Comparison of ENCODE assay signal across 11 cellular contexts in the genomic region with DNA sequence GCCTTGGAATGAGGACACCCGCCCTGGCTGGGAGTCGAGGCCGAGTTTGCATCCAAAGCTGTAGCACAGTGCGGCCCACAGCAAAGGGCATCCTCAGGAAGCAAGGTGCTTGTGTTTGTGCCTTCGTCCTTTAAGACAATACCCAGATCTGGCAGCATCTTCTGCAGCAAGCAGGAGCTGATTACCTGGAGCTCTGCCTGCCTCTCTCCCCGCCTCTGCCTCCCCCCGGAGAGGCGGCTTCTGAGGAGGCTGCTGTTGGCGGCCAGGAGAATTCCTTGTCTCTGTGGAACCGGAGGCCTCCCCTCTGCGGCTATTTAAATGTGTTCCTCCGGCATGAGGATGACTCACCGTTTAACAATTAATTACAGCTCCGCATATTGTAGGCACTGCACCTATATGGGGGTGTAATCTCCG.
A peak's percentile ranks its signal among the peaks of the same experiment; 100 is the strongest.
DNase-seq lines count a peak whose midpoint lies in the region; ATAC-seq and TF ChIP-seq lines count a peak whose summit lies in the region.
"Had no signal": no experiment of that assay in that cellular context is flagged by ENCODE, and none has a peak within 500 bp of the region (broad histone marks: within the 10 kb centered on the region; RNA-seq: fewer than 3 reads in every experiment).

No MANE protein-coding gene starts in this region.

- 32% methylated on average over 15 of the region's 15 CpGs for WGBS in right cardiac atrium
- whole genome bisulfite sequencing in sigmoid colon, 2 donors = 69 to 70% methylated on average over 15 of the region's 15 CpGs

- H3K27ac Mint-ChIP-seq in T-helper 2 cell treated with Interferon-gamma antibody and Interleukin-4, amounts not matched to agents 5 μg/mL and 100 μg/mL, for 36 hours = no peak overlapping the region
- H3K27ac Mint-ChIP-seq: activated naive CD4-positive, alpha-beta T cell treated with anti-CD3 and anti-CD28 coated beads, Interleukin-2, amount 10 ng/mL, durations not matched to agents 7 days and 5 days had no signal

- no peaks in the 10 kb centered on the region for H3K9me3 Mint-ChIP-seq in T-helper 2 cell treated with Interferon-gamma antibody and Interleukin-4, amounts not matched to agents 5 μg/mL and 100 μg/mL, for 36 hours
- H3K9me3 Mint-ChIP-seq: activated naive CD4-positive, alpha-beta T cell treated with anti-CD3 and anti-CD28 coated beads, Interleukin-2, amount 10 ng/mL, durations not matched to agents 7 days and 5 days had no signal

- intact Hi-C loops in right cardiac atrium (cut with DNase I) = no loop called here
- intact Hi-C loops in sigmoid colon (cut with DNase I) = no loop called here

- peak; percentile 24 to 54 for ATAC-seq in right cardiac atrium

- H3K9me3 ChIP-seq in right cardiac atrium (ENCODE audit: control insufficient read depth, low read length) = no peaks in the 10 kb centered on the region
- H3K9me3 ChIP-seq in sigmoid colon = no peaks in the 10 kb centered on the region
- H3K9me3 ChIP-seq: vagina had no signal

- H3K4me3 Mint-ChIP-seq in T-helper 2 cell treated with Interferon-gamma antibody and Interleukin-4, amounts not matched to agents 5 μg/mL and 100 μg/mL, for 36 hours = no peak overlapping the region
- H3K4me3 Mint-ChIP-seq: activated naive CD4-positive, alpha-beta T cell treated with anti-CD3 and anti-CD28 coated beads, Interleukin-2, amount 10 ng/mL, durations not matched to agents 7 days and 5 days had no signal

- H3K27ac ChIP-seq in right cardiac atrium (ENCODE audit: low read length) (no peak overlapping the region), sigmoid colon (peak overlapping the region; percentile 66 to 83 (median 74))
- H3K27ac ChIP-seq: vagina had no signal

- no peak for TF ChIP-seq EP300 in sigmoid colon (IDR thresholded peaks at IDR 0.05)

- H3K27me3 ChIP-seq in right cardiac atrium (ENCODE audit: control insufficient read depth, insufficient read depth) (no peaks in the 10 kb centered on the region), sigmoid colon (no peaks in the 10 kb centered on the region)
- H3K27me3 ChIP-seq: vagina had no signal

- no peaks in the 10 kb centered on the region for H3K27me3 Mint-ChIP-seq in T-helper 2 cell treated with Interferon-gamma antibody and Interleukin-4, amounts not matched to agents 5 μg/mL and 100 μg/mL, for 36 hours (ENCODE audit: low read depth)

- H3K36me3 ChIP-seq in sigmoid colon = no peaks in the 10 kb centered on the region
- H3K36me3 ChIP-seq: vagina had no signal

- H3K4me1 Mint-ChIP-seq in T-helper 2 cell treated with Interferon-gamma antibody and Interleukin-4, amounts not matched to agents 5 μg/mL and 100 μg/mL, for 36 hours (ENCODE audit: low read depth) = no peaks in the 10 kb centered on the region
- H3K4me1 Mint-ChIP-seq: activated naive CD4-positive, alpha-beta T cell treated with anti-CD3 and anti-CD28 coated beads, Interleukin-2, amount 10 ng/mL, durations not matched to agents 7 days and 5 days had no signal

- TF ChIP-seq POLR2A in sigmoid colon (IDR thresholded peaks at IDR 0.05) = no peak

- TF ChIP-seq CTCF in HFF-Myc (IDR thresholded peaks at IDR 0.05; ENCODE audit: low read depth, low read length, missing control alignments) (no peak), astrocyte of the cerebellum (IDR thresholded peaks at IDR 0.05; ENCODE audit: low read depth, low read length, missing control alignments) (no peak), sigmoid colon (IDR thresholded peaks at IDR 0.05) (no peak)

- DNase-seq in HFF-Myc (ENCODE audit: extremely low read depth, low read depth) = peak; percentile 54
- DNase-seq in astrocyte of the cerebellum (ENCODE audit: low read depth) = peak; percentile 80
- DNase-seq in right cardiac atrium = no peak
- DNase-seq in sigmoid colon = peak; percentile 80
- DNase-seq in activated CD8-positive, alpha-beta memory T cell treated with anti-CD3 and anti-CD28 coated beads, Interleukin-2, amount 50 U/mL, for 4 hours = no peak
- no peak for DNase-seq in GM19240 (ENCODE audit: insufficient read length, low spot score)
- no peak for DNase-seq in T-helper 2 cell treated with Interferon-gamma antibody and Interleukin-4, amounts not matched to agents 5 μg/mL and 100 μg/mL, for 36 hours (ENCODE audit: low spot score)
- no peak for DNase-seq in NCI-H446 treated with DMSO at 0.1 percent for 48 hours (lab: John Stamatoyannopoulos, UW)
- DNase-seq: activated naive CD4-positive, alpha-beta T cell treated with anti-CD3 and anti-CD28 coated beads, Interleukin-2, amount 10 ng/mL, durations not matched to agents 7 days and 5 days; NCI-H1105 had no signal

- H3K4me3 ChIP-seq in HFF-Myc (replicated peaks; ENCODE audit: low read depth, low read length) (no peak overlapping the region), astrocyte of the cerebellum (ENCODE audit: low read depth, low read length) (no peak overlapping the region), right cardiac atrium (ENCODE audit: low read length) (no peak overlapping the region), sigmoid colon (no peak overlapping the region)
- H3K4me3 ChIP-seq: vagina had no signal

- no peaks in the 10 kb centered on the region for H3K36me3 Mint-ChIP-seq in T-helper 2 cell treated with Interferon-gamma antibody and Interleukin-4, amounts not matched to agents 5 μg/mL and 100 μg/mL, for 36 hours (ENCODE audit: low read depth)
- H3K36me3 Mint-ChIP-seq: activated naive CD4-positive, alpha-beta T cell treated with anti-CD3 and anti-CD28 coated beads, Interleukin-2, amount 10 ng/mL, durations not matched to agents 7 days and 5 days had no signal

- H3K4me1 ChIP-seq in right cardiac atrium (ENCODE audit: control insufficient read depth, insufficient read depth, low read length) (peaks cover 7% of the 10 kb centered on the region), sigmoid colon (peaks cover 0 to 65% (median 52%) of the 10 kb centered on the region in 4 donors)
- H3K4me1 ChIP-seq: vagina had no signal

- in situ Hi-C loops in astrocyte of the cerebellum (cut with HindIII; ENCODE audit: low sequenced_read_pairs) = no loop called here

Comparison
In these comparisons a context has a peak if more than half of its experiments do, and no peak if none do; other contexts are left out.
1. DNase-seq: peak in HFF-Myc (single experiment), astrocyte of the cerebellum (single experiment) and sigmoid colon (single experiment); none in right cardiac atrium (0 of 3), activated CD8-positive, alpha-beta memory T cell treated with anti-CD3 and anti-CD28 coated beads, Interleukin-2, amount 50 U/mL, for 4 hours (single experiment), GM19240 (single experiment), T-helper 2 cell treated with Interferon-gamma antibody and Interleukin-4, amounts not matched to agents 5 μg/mL and 100 μg/mL, for 36 hours (single experiment) and NCI-H446 treated with DMSO at 0.1 percent for 48 hours (single experiment).